In genomic region chr3:13787533-13787932, GRCh38 we compare ENCODE assay signal across 27 cellular contexts.
"Had no signal": no experiment of that assay in that cellular context is flagged by ENCODE, and none has a peak within 500 bp of the region (broad histone marks: within the 10 kb centered on the region; RNA-seq: fewer than 3 reads in every experiment).

No MANE protein-coding gene starts in this region.

- H3K4me3 Mint-ChIP-seq: dendritic cell treated with granulocyte-macrophage colony-stimulating factor and Interleukin-4, amounts not matched to agents 40 ng/mL and 50 ng/mL, for 4 days; mesothelial cell of epicardium; naive B cell; natural killer cell treated with Interleukin-12 subunit alpha and Interleukin-12 subunit beta and Interleukin-15 and Interleukin-18, amount 100 ng/mL, for 72 hours; stimulated activated naive B cell treated with anti-CD40 and anti-IgM and Interleukin-4, amounts not matched to agents 10 μg/mL and 1 μg/mL and 100 μg/mL, for 72 hours; stimulated activated naive CD8-positive, alpha-beta T cell treated with anti-CD3 and anti-CD28 coated beads, Interleukin-15, Interleukin-2, amounts not matched to agents 100 ng/mL and 50 ng/mL, for 24 hours had no signal

- H3K9me3 Mint-ChIP-seq: dendritic cell treated with granulocyte-macrophage colony-stimulating factor and Interleukin-4, amounts not matched to agents 40 ng/mL and 50 ng/mL, for 4 days; mesothelial cell of epicardium; natural killer cell treated with Interleukin-12 subunit alpha and Interleukin-12 subunit beta and Interleukin-15 and Interleukin-18, amount 100 ng/mL, for 72 hours; stimulated activated naive CD8-positive, alpha-beta T cell treated with anti-CD3 and anti-CD28 coated beads, Interleukin-15, Interleukin-2, amounts not matched to agents 100 ng/mL and 50 ng/mL, for 24 hours had no signal

- H3K79me2 ChIP-seq: hepatocyte had no signal

- H3K27ac ChIP-seq: colonic mucosa, esophagus muscularis mucosa, foreskin keratinocyte, gastroesophageal sphincter, heart left ventricle, hepatocyte, left lung, neutrophil, pancreas, right lobe of liver, thyroid gland, vagina had no signal

- H3K36me3 ChIP-seq: colonic mucosa, esophagus muscularis mucosa, gastroesophageal sphincter, heart left ventricle, left lung, neutrophil, pancreas, right lobe of liver, thyroid gland, vagina had no signal

- H3K27me3 ChIP-seq: colonic mucosa, pancreas, right lobe of liver, thyroid gland, vagina had no signal

- DNase-seq: colonic mucosa; effector memory CD4-positive, alpha-beta T cell; foreskin keratinocyte; kidney; left lung; mesenchymal stem cell; mucosa of descending colon; naive B cell; pancreas; right lobe of liver; small intestine; stimulated activated CD4-positive, alpha-beta T cell treated with anti-CD3 and anti-CD28 coated beads, Interleukin-15, amount 100 ng/mL, for 24 hours; stimulated activated CD4-positive, alpha-beta T cell treated with anti-CD3 and anti-CD28 coated beads, Interleukin-2, amount 100 ng/mL, for 48 hours; stimulated activated naive B cell treated with anti-CD40 and anti-IgM and Interleukin-4, amounts not matched to agents 10 μg/mL and 1 μg/mL and 100 μg/mL, for 72 hours; thyroid gland; trophoblast cell had no signal

- H3K27ac Mint-ChIP-seq: dendritic cell treated with granulocyte-macrophage colony-stimulating factor and Interleukin-4, amounts not matched to agents 40 ng/mL and 50 ng/mL, for 4 days; mesothelial cell of epicardium; naive B cell; natural killer cell treated with Interleukin-12 subunit alpha and Interleukin-12 subunit beta and Interleukin-15 and Interleukin-18, amount 100 ng/mL, for 72 hours; progenitor cell of endocrine pancreas; stimulated activated naive B cell treated with anti-CD40 and anti-IgM and Interleukin-4, amounts not matched to agents 10 μg/mL and 1 μg/mL and 100 μg/mL, for 72 hours; stimulated activated naive CD8-positive, alpha-beta T cell treated with anti-CD3 and anti-CD28 coated beads, Interleukin-15, Interleukin-2, amounts not matched to agents 100 ng/mL and 50 ng/mL, for 24 hours had no signal

- H3K4me3 ChIP-seq: colonic mucosa, esophagus muscularis mucosa, gastroesophageal sphincter, heart left ventricle, hepatocyte, left lung, mucosa of descending colon, pancreas, right lobe of liver, thyroid gland, vagina had no signal

- H3K4me2 ChIP-seq: hepatocyte had no signal

- H3K9me3 ChIP-seq: colonic mucosa, esophagus muscularis mucosa, gastroesophageal sphincter, heart left ventricle, left lung, mucosa of descending colon, neutrophil, pancreas, right lobe of liver, thyroid gland, vagina had no signal

- H3K4me1 ChIP-seq: colonic mucosa, foreskin keratinocyte, gastroesophageal sphincter, left lung, pancreas, right lobe of liver, thyroid gland, vagina had no signal

- H3K4me1 Mint-ChIP-seq: mesothelial cell of epicardium had no signal

- H2AFZ ChIP-seq: hepatocyte had no signal

- H3K36me3 Mint-ChIP-seq: mesothelial cell of epicardium; naive B cell; natural killer cell treated with Interleukin-12 subunit alpha and Interleukin-12 subunit beta and Interleukin-15 and Interleukin-18, amount 100 ng/mL, for 72 hours; stimulated activated naive B cell treated with anti-CD40 and anti-IgM and Interleukin-4, amounts not matched to agents 10 μg/mL and 1 μg/mL and 100 μg/mL, for 72 hours had no signal
